Comparison of ENCODE assay signal across 31 cellular contexts in the genomic region with DNA sequence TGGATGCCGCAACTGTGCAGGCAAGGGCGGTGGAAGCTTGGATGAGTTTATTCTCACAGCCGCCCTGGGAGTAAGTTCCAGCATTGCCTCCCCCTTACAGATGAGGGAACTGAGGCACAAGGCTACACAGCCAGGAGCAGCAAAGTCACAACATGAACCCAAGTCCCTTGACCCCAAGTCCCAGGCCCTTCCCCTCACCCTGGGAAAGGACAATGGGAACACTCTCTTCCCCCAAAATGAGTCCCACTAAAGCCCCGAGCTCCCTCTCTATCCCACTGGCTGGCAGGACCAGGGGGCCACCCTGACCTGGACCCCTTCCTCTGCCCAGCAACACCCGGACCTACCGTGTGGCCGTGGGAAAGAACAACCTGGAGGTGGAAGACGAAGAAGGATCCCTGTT. TPM values are rescaled to one million over a fixed set of nuclear protein-coding genes. Genes with fewer than 3 reads are reported as not detected.
"Had no signal": no experiment of that assay in that cellular context is flagged by ENCODE, and none has a peak within 500 bp of the region (broad histone marks: within the 10 kb centered on the region; RNA-seq: fewer than 3 reads in every experiment).

No MANE protein-coding gene starts in this region.

- DNase-seq: colonic mucosa; cortex of kidney; effector CD8-positive, alpha-beta T cell; effector memory CD8-positive, alpha-beta T cell; endodermal cell; erythroblast; esophagus squamous epithelium; foreskin fibroblast; foreskin melanocyte; gastrocnemius medialis; glutamatergic neuron; head of caudate nucleus; heart right ventricle; hippocampal formation; left cardiac atrium; left lung; left ventricle myocardium superior; lower lobe of right lung; mesendoderm; midbrain had no signal

- H3K27ac ChIP-seq: colonic mucosa, epithelial cell of prostate, esophagus squamous epithelium, gastrocnemius medialis, heart right ventricle, left lung, lower lobe of right lung had no signal

- H3K36me3 ChIP-seq: colonic mucosa, esophagus squamous epithelium, gastrocnemius medialis, heart right ventricle, left lung, lower lobe of right lung had no signal

- H3K4me1 Mint-ChIP-seq: endodermal cell had no signal

- H3K27me3 ChIP-seq: colonic mucosa, gastrocnemius medialis had no signal

- ATAC-seq: effector memory CD8-positive, alpha-beta T cell; esophagus mucosa; gastrocnemius medialis; heart right ventricle; left cardiac atrium; left lung; left ventricle myocardium superior; lower lobe of right lung had no signal

- H3K4me3 ChIP-seq: colonic mucosa, esophagus squamous epithelium, gastrocnemius medialis, heart right ventricle, left lung, lower lobe of right lung had no signal

- H3K4me3 Mint-ChIP-seq: dendritic cell treated with granulocyte-macrophage colony-stimulating factor and Interleukin-4, amounts not matched to agents 40 ng/mL and 50 ng/mL, for 4 days; effector memory CD8-positive, alpha-beta T cell; endodermal cell had no signal

- H3K4me1 ChIP-seq: colonic mucosa, esophagus squamous epithelium, gastrocnemius medialis, left lung, lower lobe of right lung had no signal

- H3K9me3 ChIP-seq: colonic mucosa, esophagus squamous epithelium, gastrocnemius medialis, heart right ventricle, left lung, lower lobe of right lung had no signal

- H3K27ac Mint-ChIP-seq: dendritic cell treated with granulocyte-macrophage colony-stimulating factor and Interleukin-4, amounts not matched to agents 40 ng/mL and 50 ng/mL, for 4 days; effector memory CD8-positive, alpha-beta T cell; endodermal cell had no signal

RNA-seq across cellular contexts. Expression of a gene that starts 3.9 kb away (rescaled TPM):
- total RNA-seq: chondrocyte, dermis microvascular lymphatic vessel endothelial cell, endodermal cell, esophagus mucosa, esophagus squamous epithelium, glomerular endothelial cell, kidney epithelial cell, left cardiac atrium, left ventricle myocardium superior, lower leg skin, lower lobe of right lung, lung microvascular endothelial cell had no signal
- polyA plus RNA-seq: keratinocyte had no signal

RNA-seq across cellular contexts. Expression of a gene that starts 14.4 kb away (rescaled TPM):
- total RNA-seq: chondrocyte, dermis microvascular lymphatic vessel endothelial cell, endodermal cell, esophagus squamous epithelium, gastrocnemius medialis, glomerular endothelial cell, kidney epithelial cell, left cardiac atrium, left lung, left ventricle myocardium superior, lower leg skin, lower lobe of right lung, lung microvascular endothelial cell, mononuclear cell had no signal
- polyA plus RNA-seq: keratinocyte had no signal

RNA-seq across cellular contexts. Expression of a gene that starts 33.8 kb away (rescaled TPM):
- total RNA-seq: chondrocyte, dermis microvascular lymphatic vessel endothelial cell, endodermal cell, esophagus mucosa, esophagus squamous epithelium, gastrocnemius medialis, glomerular endothelial cell, heart right ventricle, kidney epithelial cell, left cardiac atrium, left ventricle myocardium superior, lower lobe of right lung, lung microvascular endothelial cell, mononuclear cell had no signal
- polyA plus RNA-seq: heart right ventricle, keratinocyte had no signal
